12 cellular contexts compared by ENCODE assay signal in the genomic region with DNA sequence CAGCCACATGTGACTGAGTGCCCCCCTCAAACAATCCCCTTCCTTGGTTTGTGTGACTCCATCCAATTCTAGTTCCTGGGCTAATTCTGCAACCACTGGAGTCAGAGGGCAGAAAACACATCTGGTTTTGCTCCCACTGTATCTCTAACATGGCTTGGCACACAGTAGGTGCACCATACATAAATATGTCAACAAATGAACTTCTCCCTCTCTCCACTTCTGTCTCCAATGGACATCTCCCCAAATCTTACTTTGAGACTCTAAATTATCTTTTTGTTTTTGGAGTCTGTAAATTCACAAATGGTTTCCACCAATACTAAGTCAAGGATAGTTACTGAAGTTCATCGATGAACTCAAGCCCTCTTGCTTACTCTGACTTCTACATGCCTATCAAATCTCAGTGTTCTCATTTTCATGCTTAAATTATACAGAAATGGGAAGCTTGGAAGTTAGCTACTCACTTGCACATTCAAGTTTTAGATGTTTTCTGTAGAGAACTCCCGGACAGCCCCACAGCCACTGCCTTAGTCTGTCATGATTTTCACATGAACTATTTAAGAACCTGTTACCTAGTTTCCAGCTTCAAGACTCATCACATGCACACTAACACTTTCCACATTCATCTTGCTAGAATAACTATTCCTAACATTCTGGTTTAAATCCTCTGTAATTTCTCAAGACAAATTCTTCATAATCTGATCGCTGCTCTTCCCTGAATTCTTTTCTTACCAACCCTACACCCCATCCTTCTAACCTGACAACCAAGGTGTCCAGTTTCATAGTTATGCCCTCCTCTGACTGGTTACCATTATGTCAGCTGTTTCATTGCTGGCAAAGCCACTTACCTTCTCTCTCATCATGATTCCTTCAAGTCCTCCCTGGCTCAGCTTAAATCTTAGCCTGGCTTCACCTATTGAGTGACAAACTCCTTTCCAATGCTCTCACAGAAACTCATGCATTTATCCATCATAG. TPM values are rescaled to one million over a fixed set of nuclear protein-coding genes. Genes with fewer than 3 reads are reported as not detected.
DNase-seq lines count a peak whose midpoint lies in the region; ATAC-seq and TF ChIP-seq lines count a peak whose summit lies in the region.
"Had no signal": no experiment of that assay in that cellular context is flagged by ENCODE, and none has a peak within 500 bp of the region (broad histone marks: within the 10 kb centered on the region; RNA-seq: fewer than 3 reads in every experiment).

No MANE protein-coding gene starts in this region.

- no peaks in the 10 kb centered on the region for H3K27me3 Mint-ChIP-seq in CD4-positive, CD25-positive, alpha-beta regulatory T cell

- H3K27ac ChIP-seq in CD4-positive, CD25-positive, alpha-beta regulatory T cell (ENCODE audit: insufficient read depth, low read length, poor library complexity, severe bottlenecking), result no peak overlapping the region
- H3K27ac ChIP-seq in SK-N-SH (ENCODE audit: low read depth in 2 of 2, low read length in 1 of 2) (peak overlapping the region in 1 of 2 experiments; percentile 16; a peak in 1 of 4 replicates), esophagus muscularis mucosa (replicated peaks in 1 of 4) (no peak overlapping the region), OCI-LY7 (ENCODE audit: low read depth, low read length, poor library complexity, severe bottlenecking) (no peak overlapping the region)
- H3K27ac ChIP-seq: ascending aorta, ovary had no signal

- BruUV-seq in OCI-LY7 (replicated peaks; lab: Mats Ljungman, UMichigan), result no TSS peak

- no peak overlapping the region for H3K9ac ChIP-seq in SK-N-SH

- no peak overlapping the region for H3K4me3 ChIP-seq in CD4-positive, CD25-positive, alpha-beta regulatory T cell (ENCODE audit: low read depth, low read length)
- H3K4me3 ChIP-seq in SK-N-SH (ENCODE audit: low read depth in 2 of 2, low read length in 1 of 2) (no peak overlapping the region), esophagus muscularis mucosa (no peak overlapping the region), OCI-LY7 (ENCODE audit: low read depth, low read length, poor library complexity, severe bottlenecking) (no peak overlapping the region)
- H3K4me3 ChIP-seq: ascending aorta, ovary had no signal

- peak overlapping the region; percentile 33 to 83 (median 43) for H3K27ac Mint-ChIP-seq in CD4-positive, CD25-positive, alpha-beta regulatory T cell

- peaks cover 20% of the 10 kb centered on the region for H3K4me1 ChIP-seq in CD4-positive, CD25-positive, alpha-beta regulatory T cell (ENCODE audit: control insufficient read depth, insufficient read depth, low read length, poor library complexity, severe bottlenecking)
- H3K4me1 ChIP-seq in SK-N-SH (ENCODE audit: control insufficient read depth in 1 of 2, insufficient read depth in 2 of 2, low read depth in 1 of 2, low read length in 1 of 2) (peaks cover 13 to 17% of the 10 kb centered on the region in 2 experiments; a peak in 3 of 4 replicates), esophagus muscularis mucosa (peaks cover 9 to 20% (median 14%) of the 10 kb centered on the region in 4 donors), OCI-LY7 (ENCODE audit: insufficient read depth, low read length, poor library complexity, severe bottlenecking) (peaks cover 23% of the 10 kb centered on the region)

- peak; percentile 39 for TF ChIP-seq POLR2A in GM18951 (IDR thresholded peaks at IDR 0.05; ENCODE audit: extremely low read depth, insufficient read depth, insufficient read length)
- no peak for TF ChIP-seq POLR2A in esophagus muscularis mucosa (IDR thresholded peaks at IDR 0.05; ENCODE audit: low read depth)

- no peaks in the 10 kb centered on the region for H3K9me3 ChIP-seq in CD4-positive, CD25-positive, alpha-beta regulatory T cell (ENCODE audit: control insufficient read depth in 2 of 2, low read length in 2 of 2)
- H3K9me3 ChIP-seq in SK-N-SH (no peaks in the 10 kb centered on the region), esophagus muscularis mucosa (no peaks in the 10 kb centered on the region), OCI-LY7 (ENCODE audit: low read length) (no peaks in the 10 kb centered on the region)
- H3K9me3 ChIP-seq: ascending aorta, ovary had no signal

- no peaks in the 10 kb centered on the region for H3K9me3 Mint-ChIP-seq in CD4-positive, CD25-positive, alpha-beta regulatory T cell

- H3K79me2 ChIP-seq in SK-N-SH (ENCODE audit: insufficient read depth) (peaks cover 57% of the 10 kb centered on the region), OCI-LY7 (ENCODE audit: insufficient read depth, low read depth, low read length) (peaks cover 44% of the 10 kb centered on the region)

- peaks cover 74% of the 10 kb centered on the region for H3K36me3 ChIP-seq in CD4-positive, CD25-positive, alpha-beta regulatory T cell (ENCODE audit: control insufficient read depth, insufficient read depth, low read length)
- H3K36me3 ChIP-seq in SK-N-SH (replicated peaks in 1 of 2; ENCODE audit: control insufficient read depth in 1 of 2, insufficient read depth in 2 of 2, low read length in 1 of 2) (peaks cover 71 to 76% of the 10 kb centered on the region in 2 experiments), esophagus muscularis mucosa (peaks cover 65 to 86% (median 85%) of the 10 kb centered on the region in 4 donors), OCI-LY7 (ENCODE audit: insufficient read depth, low read length) (peaks cover 99% of the 10 kb centered on the region)
- H3K36me3 ChIP-seq: ovary had no signal

- no peak for TF ChIP-seq RAD21 in SK-N-SH (IDR thresholded peaks at IDR 0.05; ENCODE audit: low read length)

- intact Hi-C loops in esophagus muscularis mucosa (cut with DNase I), result no loop called here
- intact Hi-C loops in OCI-LY7 (cut with micrococcal nuclease; ENCODE audit: unreplicated experiment), result no loop called here

- no peak for DNase-seq in CD4-positive, CD25-positive, alpha-beta regulatory T cell
- DNase-seq in SK-N-SH (no peak), esophagus muscularis mucosa (ENCODE audit: extremely low spot score) (peak; percentile 53), OCI-LY7 (ENCODE audit: low spot score) (no peak), G401 (ENCODE audit: low spot score) (no peak)
- no peak for DNase-seq in activated CD4-positive, CD25-positive, alpha-beta regulatory T cell treated with anti-CD3 and anti-CD28 coated beads, Interleukin-2, amount 50 U/mL, for 72 hours
- DNase-seq: MM.1S, NCI-H446 treated with DMSO at 0.1 percent for 48 hours, ovary had no signal

- 82% methylated on average over 3 of the region's 3 CpGs for WGBS in SK-N-SH (ENCODE audit: low lambda C conversion rate)
- 87% methylated on average over 3 of the region's 3 CpGs for WGBS in esophagus muscularis mucosa

- POLR2A ChIA-PET in SK-N-SH (lab: Yijun Ruan, JAX), result interaction anchor here (0.9 to 1.6 kb wide), 3 partner anchors 21 to 31 kb away, joined by 3 to 6 read pairs (median 3); partner anchors contain the start of gene PRKAA1
- POLR2A ChIA-PET in OCI-LY7 (lab: Charles Lee), result interaction anchor here (1.2 to 1.4 kb wide), 2 partner anchors 12 to 17 kb away, joined by 3 to 4 read pairs; partner anchors contain the start of gene CARD6

- H3F3A ChIP-seq in SK-N-SH (replicated peaks; ENCODE audit: insufficient read depth), result peaks cover 91% of the 10 kb centered on the region

- H4K20me1 ChIP-seq in SK-N-SH (ENCODE audit: insufficient read depth) (peaks cover 85% of the 10 kb centered on the region), OCI-LY7 (ENCODE audit: insufficient read depth, low read length) (peaks cover 63% of the 10 kb centered on the region)

- no peak overlapping the region for H3K4me3 Mint-ChIP-seq in CD4-positive, CD25-positive, alpha-beta regulatory T cell

- H3K4me2 ChIP-seq in SK-N-SH (no peak overlapping the region), OCI-LY7 (ENCODE audit: low read length) (no peak overlapping the region)

- TF ChIP-seq CTCF in SK-N-SH (IDR thresholded peaks at IDR 0.05), result no peak
- no peak for TF ChIP-seq CTCF in esophagus muscularis mucosa (IDR thresholded peaks at IDR 0.05)
- TF ChIP-seq CTCF in OCI-LY7 (conservative IDR thresholded peaks at IDR 0.05; ENCODE audit: low read length), result no peak

- H3K4me1 Mint-ChIP-seq in CD4-positive, CD25-positive, alpha-beta regulatory T cell, result peaks cover 26 to 46% (median 43%) of the 10 kb centered on the region in 4 donors

- in situ Hi-C loops in GM18951 (cut with MboI; ENCODE audit: low sequenced_read_pairs, unreplicated experiment), result no loop called here
- in situ Hi-C loops in G401 (cut with HindIII; ENCODE audit: low sequenced_read_pairs), result no loop called here

- peaks cover 62% of the 10 kb centered on the region for H3K36me3 Mint-ChIP-seq in CD4-positive, CD25-positive, alpha-beta regulatory T cell

- TF ChIP-seq EP300 in SK-N-SH (IDR thresholded peaks at IDR 0.05; ENCODE audit: borderline replicate concordance in 1 of 2, low read depth in 1 of 2, low read length in 1 of 2) (no peak), esophagus muscularis mucosa (IDR thresholded peaks at IDR 0.05) (no peak)

- CTCF ChIA-PET in SK-N-SH (lab: Yijun Ruan, JAX) (no interaction called here), OCI-LY7 (lab: Charles Lee; ENCODE audit: unreplicated experiment) (no interaction called here)

- H3K9me2 ChIP-seq in SK-N-SH, result no peaks in the 10 kb centered on the region
- H3K9me2 ChIP-seq in OCI-LY7 (ENCODE audit: insufficient read depth, low read length), result no peaks in the 10 kb centered on the region

- H3K27me3 ChIP-seq in CD4-positive, CD25-positive, alpha-beta regulatory T cell (ENCODE audit: control insufficient read depth, insufficient read depth, low read length), result no peaks in the 10 kb centered on the region
- H3K27me3 ChIP-seq in SK-N-SH (ENCODE audit: insufficient read depth) (no peaks in the 10 kb centered on the region), esophagus muscularis mucosa (no peaks in the 10 kb centered on the region)
- H3K27me3 ChIP-seq: ascending aorta, ovary had no signal

- H2AFZ ChIP-seq in SK-N-SH (ENCODE audit: low read depth) (no peak overlapping the region), OCI-LY7 (ENCODE audit: low read length) (no peak overlapping the region)

- ATAC-seq in CD4-positive, CD25-positive, alpha-beta regulatory T cell (ENCODE audit: low read depth in 2 of 2), result no peak
- no peak for ATAC-seq in HG02571 (IDR thresholded peaks at IDR 0.05; ENCODE audit: unreplicated experiment)

RNA-seq across cellular contexts. Expression of gene RPL37, which starts 6.0 kb away (rescaled TPM):
- 1,729 TPM for total RNA-seq in CD4-positive, CD25-positive, alpha-beta regulatory T cell
- polyA plus RNA-seq in CD4-positive, CD25-positive, alpha-beta regulatory T cell, result 1,000 to 10,000 TPM; 1,921 to 2,513 (median 2,239) TPM
- 297 and 465 TPM in 2 replicates for polyA plus RNA-seq in SK-N-SH (2012; rRNA removed)
- polyA plus RNA-seq in SK-N-SH (2012; cell fraction: cytosol; rRNA removed), result 477 and 1,130 TPM in 2 replicates
- polyA plus RNA-seq in SK-N-SH (2012; cell fraction: nucleus; rRNA removed), result 230 and 235 TPM in 2 replicates
- 100 to 1,000 TPM; 119 to 984 (median 276) TPM for total RNA-seq in esophagus muscularis mucosa
- 2,743 and 2,779 TPM in 2 replicates for total RNA-seq in OCI-LY7 (2014; rRNA removed; shearing (Covaris generic))
- total RNA-seq in OCI-LY7 (2022), result 1,857 and 1,905 TPM in 2 replicates
- 299 and 585 TPM in 2 replicates for total RNA-seq in G401 (2014; rRNA removed; shearing (Covaris generic))

RNA-seq across cellular contexts. Expression of gene CARD6, which starts 12.2 kb away (rescaled TPM):
- 2.8 TPM for total RNA-seq in CD4-positive, CD25-positive, alpha-beta regulatory T cell
- 1 to 10 TPM; 3.7 to 5.8 (median 5.1) TPM for polyA plus RNA-seq in CD4-positive, CD25-positive, alpha-beta regulatory T cell
- polyA plus RNA-seq in SK-N-SH (2012; rRNA removed), result 0.03 TPM in 2 replicates
- polyA plus RNA-seq in SK-N-SH (2012; cell fraction: cytosol; rRNA removed), result 0.04 and 0.05 TPM in 2 replicates
- polyA plus RNA-seq in SK-N-SH (2012; cell fraction: nucleus; rRNA removed), result 0.04 TPM in 2 replicates
- total RNA-seq in esophagus muscularis mucosa, result 10 to 100 TPM in 1 of 4 donors, 1 to 10 TPM in 3; 5.4 to 10.1 (median 9.0) TPM
- total RNA-seq in OCI-LY7 (2014; rRNA removed; shearing (Covaris generic)), result 0.98 and 1.1 TPM in 2 replicates
- total RNA-seq in OCI-LY7 (2022), result 0.33 and 0.53 TPM in 2 replicates
- total RNA-seq in G401 (2014; rRNA removed; shearing (Covaris generic)), result not detected in 2 replicates

RNA-seq across cellular contexts. Expression of gene PRKAA1, which starts 30.8 kb away (rescaled TPM):
- 102 TPM for total RNA-seq in CD4-positive, CD25-positive, alpha-beta regulatory T cell
- 10 to 100 TPM; 34.1 to 55.8 (median 43.5) TPM for polyA plus RNA-seq in CD4-positive, CD25-positive, alpha-beta regulatory T cell
- polyA plus RNA-seq in SK-N-SH (2012; rRNA removed), result 23.2 and 34.4 TPM in 2 replicates
- polyA plus RNA-seq in SK-N-SH (2012; cell fraction: cytosol; rRNA removed), result 24.4 and 27.7 TPM in 2 replicates
- 63.9 and 115 TPM in 2 replicates for polyA plus RNA-seq in SK-N-SH (2012; cell fraction: nucleus; rRNA removed)
- total RNA-seq in esophagus muscularis mucosa (10 to 100 TPM; 70.1 to 85.0 (median 78.6) TPM), OCI-LY7 (2022) (46.3 and 47.5 TPM in 2 replicates)
- total RNA-seq in OCI-LY7 (2014; rRNA removed; shearing (Covaris generic)), result 17.9 and 30.0 TPM in 2 replicates
- total RNA-seq in G401 (2014; rRNA removed; shearing (Covaris generic)), result 33.1 and 74.8 TPM in 2 replicates
